ENCODE assay signal across 20 cellular contexts in the genomic region with DNA sequence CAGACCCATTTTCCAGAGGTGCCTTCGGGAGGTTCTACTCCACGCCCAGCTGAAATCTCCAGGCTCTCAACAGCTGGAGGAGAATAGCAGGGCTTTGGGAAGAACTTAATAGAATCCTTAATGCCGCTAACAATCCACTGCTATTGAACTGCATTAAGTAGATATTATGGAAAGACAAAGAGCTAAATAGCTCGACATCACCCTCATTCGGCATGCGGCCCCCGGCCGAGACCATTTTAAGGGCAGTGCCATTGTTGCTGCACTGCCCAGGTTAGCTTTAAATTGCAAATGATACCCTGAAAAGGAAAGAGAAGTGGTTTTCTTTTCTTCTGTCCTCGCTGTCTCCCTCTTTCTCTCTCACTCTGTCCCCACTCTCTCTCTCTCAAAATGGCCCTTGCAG.
DNase-seq lines count a peak whose midpoint lies in the region; ATAC-seq and TF ChIP-seq lines count a peak whose summit lies in the region.
"Had no signal": no experiment of that assay in that cellular context is flagged by ENCODE, and none has a peak within 500 bp of the region (broad histone marks: within the 10 kb centered on the region; RNA-seq: fewer than 3 reads in every experiment).

No MANE protein-coding gene starts in this region.

- ATAC-seq in HG02981 (IDR thresholded peaks at IDR 0.05; ENCODE audit: unreplicated experiment) (no peak), HG03354 (IDR thresholded peaks at IDR 0.05; ENCODE audit: poor library complexity, severe bottlenecking, unreplicated experiment) (no peak)
- ATAC-seq: Panc1, SK-N-SH treated with all-trans-retinoic acid at 6 μM for 48 hours had no signal

- H3K9ac ChIP-seq in HUES48 (ENCODE audit: low read depth, low read length) (peak overlapping the region; percentile 42; the same call in 1 of the 2 replicates), iPS-20b (ENCODE audit: low read depth, low read length) (0 out of 2 replicates have a peak overlapping the region, but pooled peaks have one; percentile 2)

- TF ChIP-seq CTCF in osteocyte (IDR thresholded peaks at IDR 0.05) = no peak

- POLR2A ChIA-PET in HEK293T (lab: Yijun Ruan, JAX) = no interaction called here

- H3K4me3 ChIP-seq in HUES48 (ENCODE audit: low read depth, low read length) (0 out of 2 replicates have a peak overlapping the region, but pooled peaks have one; percentile 7), ectodermal cell (ENCODE audit: insufficient read depth, low read depth, low read length) (no peak overlapping the region), iPS-20b (ENCODE audit: low read length) (peak overlapping the region; percentile 4; the same call in 1 of the 2 replicates)

- H3K9me3 ChIP-seq in HUES48 (ENCODE audit: control insufficient read depth, insufficient read depth, low read length) (no peaks in the 10 kb centered on the region), ectodermal cell (ENCODE audit: control insufficient read depth, low read length) (no peaks in the 10 kb centered on the region), iPS-20b (ENCODE audit: insufficient read depth, low read depth, low read length) (no peaks in the 10 kb centered on the region)

- H3K4me1 ChIP-seq in HUES48 (ENCODE audit: control insufficient read depth, insufficient read depth, low read length) (peaks cover 28% of the 10 kb centered on the region), ectodermal cell (ENCODE audit: control insufficient read depth, insufficient read depth, low read length) (peaks cover 33% of the 10 kb centered on the region), iPS-20b (ENCODE audit: insufficient read depth, low read length) (peaks cover 10% of the 10 kb centered on the region; the same call in 1 of the 2 replicates)

- no peak overlapping the region for H3K27ac Mint-ChIP-seq in osteocyte (ENCODE audit: unreplicated experiment)

- H3K27me3 ChIP-seq in HUES48 (ENCODE audit: control insufficient read depth, insufficient read depth, low read length) (no peaks in the 10 kb centered on the region), ectodermal cell (ENCODE audit: control insufficient read depth, insufficient read depth, low read length, poor library complexity, severe bottlenecking) (peaks cover 3% of the 10 kb centered on the region), iPS-20b (ENCODE audit: insufficient read depth, low read length) (peaks cover 39% of the 10 kb centered on the region; the same call in 1 of the 2 replicates)

- peak overlapping the region; percentile 67 for H3K27ac ChIP-seq in HUES48 (ENCODE audit: low read depth, low read length)
- peak overlapping the region; percentile 56 for H3K27ac ChIP-seq in ectodermal cell (ENCODE audit: insufficient read depth, low read depth, low read length, poor library complexity, severe bottlenecking)
- no peak overlapping the region for H3K27ac ChIP-seq in iPS-20b (ENCODE audit: low read length)
- H3K27ac ChIP-seq: C4-2B, HL-60 had no signal

- H3K9me3 Mint-ChIP-seq in osteocyte (ENCODE audit: unreplicated experiment) = no peaks in the 10 kb centered on the region

- H3K27me3 Mint-ChIP-seq in osteocyte (ENCODE audit: unreplicated experiment) = peaks cover 5% of the 10 kb centered on the region

- no peak overlapping the region for H3K4me3 Mint-ChIP-seq in osteocyte (ENCODE audit: unreplicated experiment)

- 11 to 14% methylated on average over 8 to 9 of the region's 9 CpGs for WGBS in ectodermal cell, 2 experiments

- H3K4me1 Mint-ChIP-seq in osteocyte (ENCODE audit: unreplicated experiment) = no peaks in the 10 kb centered on the region

- no peaks in the 10 kb centered on the region for H3K36me3 Mint-ChIP-seq in osteocyte (ENCODE audit: unreplicated experiment)

- H3K36me3 ChIP-seq in HUES48 (ENCODE audit: control insufficient read depth, insufficient read depth, low read length) = no peaks in the 10 kb centered on the region
- no peaks in the 10 kb centered on the region for H3K36me3 ChIP-seq in ectodermal cell (ENCODE audit: control insufficient read depth, insufficient read depth, low read length)
- H3K36me3 ChIP-seq in iPS-20b (ENCODE audit: insufficient read depth, low read depth, low read length) = no peaks in the 10 kb centered on the region

- CTCF ChIA-PET in HEK293T (lab: Yijun Ruan, JAX) = no interaction called here

- DNase-seq in osteocyte (ENCODE audit: extremely low spot score, unreplicated experiment) = peak; percentile 60
- DNase-seq in HEK293T (ENCODE audit: extremely low spot score) = no peak
- DNase-seq: GOT3; KG1; NCI-H1092 treated with DMSO at 0.1 percent for 48 hours; NCI-H1436 treated with DMSO at 0.1 percent for 48 hours; NCI-H1930; NCI-H2227 treated with DMSO at 0.1 percent for 48 hours; NCI-H510A; NCI-H748 treated with DMSO at 0.1 percent for 48 hours; NK-92 treated with Interleukin-12 subunit alpha and Interleukin-12 subunit beta, amount 100 ng/mL, for 24 hours had no signal

TF ChIP-seq in HEK293T, 16 proteins besides CTCF, POLR2A, EP300 and RAD21:
- TF ChIP-seq NFRKB (IDR thresholded peaks at IDR 0.05) (no peak), ARNT (IDR thresholded peaks at IDR 0.05) (no peak), LEF1 (IDR thresholded peaks at IDR 0.05; ENCODE audit: borderline replicate concordance) (no peak), CTBP1 (IDR thresholded peaks at IDR 0.05; ENCODE audit: borderline replicate concordance) (no peak), SUZ12 (IDR thresholded peaks at IDR 0.05) (no peak), FOXM1 (IDR thresholded peaks at IDR 0.05; ENCODE audit: borderline replicate concordance) (no peak), FOXA1 (IDR thresholded peaks at IDR 0.05) (no peak), BHLHE40 (IDR thresholded peaks at IDR 0.05; ENCODE audit: borderline replicate concordance) (no peak), FOXK2 (IDR thresholded peaks at IDR 0.05) (no peak), PKNOX1 (IDR thresholded peaks at IDR 0.05) (no peak), ZNF384 (IDR thresholded peaks at IDR 0.05) (no peak), ELF4 (IDR thresholded peaks at IDR 0.05) (no peak), SP1 (IDR thresholded peaks at IDR 0.05) (no peak), L3MBTL2 (conservative IDR thresholded peaks at IDR 0.05) (no peak), TARDBP (IDR thresholded peaks at IDR 0.05) (no peak), HDGF (IDR thresholded peaks at IDR 0.05; ENCODE audit: borderline replicate concordance) (no peak)
